Comparison of ENCODE assay signal across 29 cellular contexts in genomic region chr16:88589441-88589840, GRCh38. TPM values are rescaled to one million over a fixed set of nuclear protein-coding genes. Genes with fewer than 3 reads are reported as not detected.
DNase-seq lines count a peak whose midpoint lies in the region; ATAC-seq, FAIRE-seq and TF ChIP-seq lines count a peak whose summit lies in the region.
"Had no signal": no experiment of that assay in that cellular context is flagged by ENCODE, and none has a peak within 500 bp of the region (broad histone marks: within the 10 kb centered on the region; RNA-seq: fewer than 3 reads in every experiment).

No MANE protein-coding gene starts in this region.

- 93% methylated on average over 11 of the region's 11 CpGs for WGBS in HepG2 (ENCODE audit: low lambda C conversion rate)
- 70% methylated on average over 9 of the region's 11 CpGs for WGBS in right lobe of liver (ENCODE audit: insufficient coverage, low coverage, low lambda C conversion rate, missing lambda C conversion rate)

- TF ChIP-seq POLR2A in HepG2 (IDR thresholded peaks at IDR 0.05; ENCODE audit: insufficient read depth in 1 of 2, low read depth in 2 of 2, low read length in 2 of 2) (no peak), right lobe of liver (IDR thresholded peaks at IDR 0.05) (no peak)

- H3K79me2 ChIP-seq in HepG2 (ENCODE audit: insufficient read depth, low read length), result peaks cover 20% of the 10 kb centered on the region

- TF ChIP-seq CTCF in HepG2 (CRISPR knock-in tag; IDR thresholded peaks at IDR 0.05) (no peak), right lobe of liver (IDR thresholded peaks at IDR 0.05) (no peak)

- POLR2A ChIA-PET in HepG2 (lab: Yijun Ruan, JAX), result no interaction called here

- H3K27me3 ChIP-seq in HepG2 (ENCODE audit: control insufficient read depth in 1 of 2, insufficient read depth in 2 of 2, low read length in 2 of 2) (no peaks in the 10 kb centered on the region), right lobe of liver (no peaks in the 10 kb centered on the region)
- H3K27me3 ChIP-seq: body of pancreas, neutrophil, stomach, tibial nerve had no signal

- DNase-seq in HepG2 (ENCODE audit: low spot score), result no peak
- DNase-seq in right lobe of liver, result no peak
- peak; percentile 27 for DNase-seq in T-helper 2 cell treated with Interferon-gamma antibody and Interleukin-4, amounts not matched to agents 5 μg/mL and 100 μg/mL, for 36 hours (ENCODE audit: low spot score)
- DNase-seq in activated T-helper 2 cell treated with anti-CD3 and anti-CD28 coated beads, Interferon-gamma antibody, Interleukin-2, Interleukin-4, amounts not matched to agents 10 μg/mL and 5 μg/mL and 100 μg/mL, durations not matched to agents 14 hours and 24 hours and 36 hours (ENCODE audit: low spot score), result no peak
- no peak for DNase-seq in stimulated activated effector memory CD8-positive, alpha-beta T cell treated with anti-CD3 and anti-CD28 coated beads, Interleukin-12 subunit alpha, Interleukin-12 subunit beta, amount 100 ng/mL, for 72 hours (ENCODE audit: low spot score in 2 of 2)
- DNase-seq: activated CD8-positive, alpha-beta memory T cell treated with anti-CD3 and anti-CD28 coated beads, Interleukin-2, amount 50 U/mL, for 4 hours; body of pancreas; DMS79; erythroblast; foreskin melanocyte; hippocampal formation; MM.1S; mucosa of descending colon; NCI-H1436 treated with DMSO at 0.1 percent for 48 hours; NCI-H2171 treated with DMSO at 0.1 percent for 48 hours; NCI-H526; stimulated activated CD4-positive, alpha-beta T cell treated with anti-CD3 and anti-CD28 coated beads, Interleukin-1b, Interleukin-23, amount 100 ng/mL, for 48 hours; stomach; WERI-Rb-1 had no signal

- H3K4me2 ChIP-seq in HepG2 (ENCODE audit: low read depth, low read length), result no peak overlapping the region

- H3K27ac ChIP-seq in HepG2 (ENCODE audit: extremely low read length, insufficient read depth, low read length) (no peak overlapping the region), right lobe of liver (no peak overlapping the region)
- H3K27ac ChIP-seq: body of pancreas, neutrophil, stomach, tibial nerve, WERI-Rb-1 had no signal

- H3K4me1 Mint-ChIP-seq in T-helper 2 cell treated with Interferon-gamma antibody and Interleukin-4, amounts not matched to agents 5 μg/mL and 100 μg/mL, for 36 hours (ENCODE audit: low read depth), result peaks cover 55% of the 10 kb centered on the region
- H3K4me1 Mint-ChIP-seq in activated T-helper 2 cell treated with anti-CD3 and anti-CD28 coated beads, Interferon-gamma antibody, Interleukin-2, Interleukin-4, amounts not matched to agents 10 μg/mL and 5 μg/mL and 100 μg/mL, durations not matched to agents 14 hours and 24 hours and 36 hours (ENCODE audit: low read depth), result peaks cover 52% of the 10 kb centered on the region
- H3K4me1 Mint-ChIP-seq in stimulated activated effector memory CD8-positive, alpha-beta T cell treated with anti-CD3 and anti-CD28 coated beads, Interleukin-12 subunit alpha, Interleukin-12 subunit beta, amount 100 ng/mL, for 72 hours, result peaks cover 61% of the 10 kb centered on the region

- intact Hi-C loops in HepG2 (cut with micrococcal nuclease; ENCODE audit: unreplicated experiment), result no loop called here
- intact Hi-C loops in right lobe of liver (cut with DNase I), result no loop called here
- intact Hi-C loops in activated T-helper 2 cell treated with anti-CD3 and anti-CD28 coated beads, Interferon-gamma antibody, Interleukin-2, Interleukin-4, amounts not matched to agents 10 μg/mL and 5 μg/mL and 100 μg/mL, durations not matched to agents 14 hours and 24 hours and 36 hours (cut with micrococcal nuclease), result no loop called here

- no peak overlapping the region for H3K9ac ChIP-seq in HepG2 (ENCODE audit: insufficient read depth, low read depth, low read length)

- no peak for TF ChIP-seq RAD21 in HepG2 (CRISPR knock-in tag; IDR thresholded peaks at IDR 0.05)

- no peaks in the 10 kb centered on the region; the same call in 1 of the 2 replicates for H4K20me1 ChIP-seq in HepG2 (ENCODE audit: insufficient read depth, low read length)

- H3K4me3 ChIP-seq in HepG2 (replicated peaks in 1 of 3; ENCODE audit: insufficient read depth in 1 of 3, low read depth in 2 of 3, low read length in 3 of 3) (no peak overlapping the region), right lobe of liver (no peak overlapping the region)
- H3K4me3 ChIP-seq: body of pancreas, mucosa of descending colon, skin epidermis, stomach, tibial nerve had no signal

- H3K9me3 ChIP-seq in HepG2 (ENCODE audit: low read length), result no peaks in the 10 kb centered on the region
- no peaks in the 10 kb centered on the region for H3K9me3 ChIP-seq in right lobe of liver
- H3K9me3 ChIP-seq: body of pancreas, mucosa of descending colon, neutrophil, stomach, tibial nerve had no signal

- H3K27me3 Mint-ChIP-seq in T-helper 2 cell treated with Interferon-gamma antibody and Interleukin-4, amounts not matched to agents 5 μg/mL and 100 μg/mL, for 36 hours (ENCODE audit: low read depth), result no peaks in the 10 kb centered on the region
- H3K27me3 Mint-ChIP-seq in activated T-helper 2 cell treated with anti-CD3 and anti-CD28 coated beads, Interferon-gamma antibody, Interleukin-2, Interleukin-4, amounts not matched to agents 10 μg/mL and 5 μg/mL and 100 μg/mL, durations not matched to agents 14 hours and 24 hours and 36 hours (ENCODE audit: low read depth), result no peaks in the 10 kb centered on the region

- H3K4me1 ChIP-seq in HepG2 (ENCODE audit: insufficient read depth, low read length) (no peaks in the 10 kb centered on the region), right lobe of liver (no peaks in the 10 kb centered on the region)
- H3K4me1 ChIP-seq: body of pancreas had no signal

- no peak for TF ChIP-seq EP300 in HepG2 (IDR thresholded peaks at IDR 0.05; ENCODE audit: low read depth in 2 of 2, low read length in 2 of 2)
- no peak for TF ChIP-seq EP300 in HepG2 (CRISPR knock-in tag; IDR thresholded peaks at IDR 0.05; ENCODE audit: borderline replicate concordance)

- H3K27ac Mint-ChIP-seq in T-helper 2 cell treated with Interferon-gamma antibody and Interleukin-4, amounts not matched to agents 5 μg/mL and 100 μg/mL, for 36 hours, result peak overlapping the region; percentile 90
- peak overlapping the region; percentile 83 for H3K27ac Mint-ChIP-seq in activated T-helper 2 cell treated with anti-CD3 and anti-CD28 coated beads, Interferon-gamma antibody, Interleukin-2, Interleukin-4, amounts not matched to agents 10 μg/mL and 5 μg/mL and 100 μg/mL, durations not matched to agents 14 hours and 24 hours and 36 hours
- peak overlapping the region; percentile 88 for H3K27ac Mint-ChIP-seq in stimulated activated effector memory CD8-positive, alpha-beta T cell treated with anti-CD3 and anti-CD28 coated beads, Interleukin-12 subunit alpha, Interleukin-12 subunit beta, amount 100 ng/mL, for 72 hours

- CTCF ChIA-PET in HepG2 (lab: Yijun Ruan, JAX; ENCODE audit: low intra/inter-chr PET ratio, low total read pairs), result no interaction called here

- no peak for FAIRE-seq in HepG2 (lab: Jason Lieb, UNC)
- FAIRE-seq: islet of Langerhans had no signal

- H2AFZ ChIP-seq in HepG2 (ENCODE audit: low read length), result no peak overlapping the region

- H3K36me3 ChIP-seq in HepG2 (replicated peaks in 1 of 2; ENCODE audit: control insufficient read depth in 1 of 2, insufficient read depth in 2 of 2, low read length in 2 of 2) (peaks cover 47 to 76% of the 10 kb centered on the region in 2 experiments), right lobe of liver (peaks cover 0 to 36% (median 13%) of the 10 kb centered on the region in 4 donors)
- H3K36me3 ChIP-seq: WERI-Rb-1 had no signal

- in situ Hi-C loops in HepG2 (cut with HindIII; ENCODE audit: extremely low pct_ligation_motif_present, low pct_unique_long_range_greater_than_20kb), result no loop called here

- peak overlapping the region; percentile 60 for H3K4me3 Mint-ChIP-seq in T-helper 2 cell treated with Interferon-gamma antibody and Interleukin-4, amounts not matched to agents 5 μg/mL and 100 μg/mL, for 36 hours
- H3K4me3 Mint-ChIP-seq in activated T-helper 2 cell treated with anti-CD3 and anti-CD28 coated beads, Interferon-gamma antibody, Interleukin-2, Interleukin-4, amounts not matched to agents 10 μg/mL and 5 μg/mL and 100 μg/mL, durations not matched to agents 14 hours and 24 hours and 36 hours (ENCODE audit: low read depth), result peak overlapping the region; percentile 5
- peak overlapping the region; percentile 14 for H3K4me3 Mint-ChIP-seq in stimulated activated effector memory CD8-positive, alpha-beta T cell treated with anti-CD3 and anti-CD28 coated beads, Interleukin-12 subunit alpha, Interleukin-12 subunit beta, amount 100 ng/mL, for 72 hours
- H3K4me3 Mint-ChIP-seq: CD8-positive, alpha-beta T cell had no signal

- ATAC-seq in HepG2 (no peak), right lobe of liver (no peak), HG02642 (IDR thresholded peaks at IDR 0.05; ENCODE audit: poor library complexity, unreplicated experiment) (no peak), GM18873 (IDR thresholded peaks at IDR 0.05; ENCODE audit: low FRiP score, unreplicated experiment) (no peak)
- peak; percentile 27 for ATAC-seq in stimulated activated effector memory CD8-positive, alpha-beta T cell treated with anti-CD3 and anti-CD28 coated beads, Interleukin-12 subunit alpha, Interleukin-12 subunit beta, amount 100 ng/mL, for 72 hours
- ATAC-seq: body of pancreas; CD8-positive, alpha-beta T cell; mucosa of descending colon had no signal

- TSS peak; percentile 25 for BruUV-seq in HepG2 (replicated peaks; lab: Mats Ljungman, UMichigan)

- no peaks in the 10 kb centered on the region for H3K9me3 Mint-ChIP-seq in T-helper 2 cell treated with Interferon-gamma antibody and Interleukin-4, amounts not matched to agents 5 μg/mL and 100 μg/mL, for 36 hours
- H3K9me3 Mint-ChIP-seq in activated T-helper 2 cell treated with anti-CD3 and anti-CD28 coated beads, Interferon-gamma antibody, Interleukin-2, Interleukin-4, amounts not matched to agents 10 μg/mL and 5 μg/mL and 100 μg/mL, durations not matched to agents 14 hours and 24 hours and 36 hours, result no peaks in the 10 kb centered on the region
- H3K9me3 Mint-ChIP-seq in stimulated activated effector memory CD8-positive, alpha-beta T cell treated with anti-CD3 and anti-CD28 coated beads, Interleukin-12 subunit alpha, Interleukin-12 subunit beta, amount 100 ng/mL, for 72 hours, result no peaks in the 10 kb centered on the region
- H3K9me3 Mint-ChIP-seq: CD8-positive, alpha-beta T cell had no signal

- H3K36me3 Mint-ChIP-seq in T-helper 2 cell treated with Interferon-gamma antibody and Interleukin-4, amounts not matched to agents 5 μg/mL and 100 μg/mL, for 36 hours (ENCODE audit: low read depth), result peaks cover 62% of the 10 kb centered on the region
- H3K36me3 Mint-ChIP-seq in activated T-helper 2 cell treated with anti-CD3 and anti-CD28 coated beads, Interferon-gamma antibody, Interleukin-2, Interleukin-4, amounts not matched to agents 10 μg/mL and 5 μg/mL and 100 μg/mL, durations not matched to agents 14 hours and 24 hours and 36 hours (ENCODE audit: low read depth), result peaks cover 73% of the 10 kb centered on the region
- H3K36me3 Mint-ChIP-seq in stimulated activated effector memory CD8-positive, alpha-beta T cell treated with anti-CD3 and anti-CD28 coated beads, Interleukin-12 subunit alpha, Interleukin-12 subunit beta, amount 100 ng/mL, for 72 hours, result peaks cover 92% of the 10 kb centered on the region

RNA-seq across cellular contexts. Expression of gene ZC3H18, which starts 19.2 kb away (rescaled TPM):
- total RNA-seq in HepG2 (2016; rRNA removed; fragmentation: Illumina TruSeq; extraction: Trizol) (19.7 and 27.4 TPM in 2 replicates), right lobe of liver (10 to 100 TPM in 5 of 6 experiments, 1 to 10 TPM in 1; 8.7 to 22.8 (median 16.4) TPM)
- 19.4 and 24.7 TPM in 2 replicates for total RNA-seq in HepG2 (2016; cell fraction: cytosol; rRNA removed; fragmentation: Illumina TruSeq; extraction: Trizol; ENCODE audit: low read depth)
- total RNA-seq in HepG2 (2016; cell fraction: insoluble cytoplasmic fraction; rRNA removed; fragmentation: Illumina TruSeq; extraction: Trizol), result 14.3 and 27.1 TPM in 2 replicates
- total RNA-seq in HepG2 (2016; cell fraction: membrane; rRNA removed; fragmentation: Illumina TruSeq; extraction: Trizol), result 13.2 and 13.7 TPM in 2 replicates
- total RNA-seq in HepG2 (2016; cell fraction: nucleus; rRNA removed; fragmentation: Illumina TruSeq; extraction: Trizol), result 23.0 and 25.0 TPM in 2 replicates
- 11.2 and 12.7 TPM in 2 replicates for polyA plus RNA-seq in HepG2 (2011; rRNA removed)
- 5.1 and 6.6 TPM in 2 replicates for polyA plus RNA-seq in HepG2 (2011; cell fraction: cytosol; rRNA removed)
- polyA plus RNA-seq in HepG2 (2011; cell fraction: nucleus; rRNA removed), result 52.8 and 62.1 TPM in 2 replicates
- 25.6 and 26.4 TPM in 2 replicates for polyA plus RNA-seq in HepG2 (2012)
- 2.5 and 2.8 TPM in 2 replicates for polyA plus RNA-seq in HepG2 (2016; cell fraction: cytosol; fragmentation: Illumina TruSeq; extraction: Trizol; ENCODE audit: low read depth)
- polyA plus RNA-seq in HepG2 (2016; cell fraction: insoluble cytoplasmic fraction; fragmentation: Illumina TruSeq; extraction: Trizol; ENCODE audit: low read depth), result 25.5 and 39.1 TPM in 2 replicates
- polyA plus RNA-seq in HepG2 (2016; cell fraction: membrane; fragmentation: Illumina TruSeq; extraction: Trizol; ENCODE audit: low read depth), result 6.0 and 7.1 TPM in 2 replicates
- polyA plus RNA-seq in HepG2 (2016; cell fraction: nucleus; fragmentation: Illumina TruSeq; extraction: Trizol; ENCODE audit: insufficient read depth, low read depth), result 81.5 and 103 TPM in 2 replicates
- polyA minus RNA-seq in HepG2 (2011; rRNA and poly(A)+ RNA removed; ENCODE audit: low replicate concordance), result 8.7 and 11.6 TPM in 2 replicates
- polyA minus RNA-seq in HepG2 (2011; cell fraction: cytosol; rRNA and poly(A)+ RNA removed), result 9.7 and 11.0 TPM in 2 replicates
- polyA minus RNA-seq in HepG2 (2011; cell fraction: nucleus; rRNA and poly(A)+ RNA removed), result 21.3 and 25.5 TPM in 2 replicates
- total RNA-seq in activated T-helper 2 cell treated with anti-CD3 and anti-CD28 coated beads, Interferon-gamma antibody, Interleukin-2, Interleukin-4, amounts not matched to agents 10 μg/mL and 5 μg/mL and 100 μg/mL, durations not matched to agents 14 hours and 24 hours and 36 hours, result 93.9 and 101 TPM in 2 replicates

RNA-seq across cellular contexts. Expression of gene IL17C, which starts 48.9 kb away (rescaled TPM):
- total RNA-seq in HepG2 (2016; rRNA removed; fragmentation: Illumina TruSeq; extraction: Trizol) (not detected in 2 replicates), right lobe of liver (not detected)
- not detected in 2 replicates for total RNA-seq in HepG2 (2016; cell fraction: cytosol; rRNA removed; fragmentation: Illumina TruSeq; extraction: Trizol; ENCODE audit: low read depth)
- not detected in 2 replicates for total RNA-seq in HepG2 (2016; cell fraction: insoluble cytoplasmic fraction; rRNA removed; fragmentation: Illumina TruSeq; extraction: Trizol)
- not detected in 2 replicates for total RNA-seq in HepG2 (2016; cell fraction: membrane; rRNA removed; fragmentation: Illumina TruSeq; extraction: Trizol)
- not detected in 2 replicates for total RNA-seq in HepG2 (2016; cell fraction: nucleus; rRNA removed; fragmentation: Illumina TruSeq; extraction: Trizol)
- polyA plus RNA-seq in HepG2 (2011; rRNA removed), result not detected in 2 replicates
- polyA plus RNA-seq in HepG2 (2011; cell fraction: cytosol; rRNA removed), result not detected in 2 replicates
- polyA plus RNA-seq in HepG2 (2011; cell fraction: nucleus; rRNA removed), result not detected in 2 replicates
- polyA plus RNA-seq in HepG2 (2012), result not detected in 2 replicates
- polyA plus RNA-seq in HepG2 (2016; cell fraction: cytosol; fragmentation: Illumina TruSeq; extraction: Trizol; ENCODE audit: low read depth), result not detected in 2 replicates
- polyA plus RNA-seq in HepG2 (2016; cell fraction: insoluble cytoplasmic fraction; fragmentation: Illumina TruSeq; extraction: Trizol; ENCODE audit: low read depth), result not detected in 2 replicates
- polyA plus RNA-seq in HepG2 (2016; cell fraction: membrane; fragmentation: Illumina TruSeq; extraction: Trizol; ENCODE audit: low read depth), result not detected in 2 replicates
- not detected in 2 replicates for polyA plus RNA-seq in HepG2 (2016; cell fraction: nucleus; fragmentation: Illumina TruSeq; extraction: Trizol; ENCODE audit: insufficient read depth, low read depth)
- not detected in 2 replicates for polyA minus RNA-seq in HepG2 (2011; rRNA and poly(A)+ RNA removed; ENCODE audit: low replicate concordance)
- not detected in 2 replicates for polyA minus RNA-seq in HepG2 (2011; cell fraction: cytosol; rRNA and poly(A)+ RNA removed)
- polyA minus RNA-seq in HepG2 (2011; cell fraction: nucleus; rRNA and poly(A)+ RNA removed), result not detected in 2 replicates
- total RNA-seq in activated T-helper 2 cell treated with anti-CD3 and anti-CD28 coated beads, Interferon-gamma antibody, Interleukin-2, Interleukin-4, amounts not matched to agents 10 μg/mL and 5 μg/mL and 100 μg/mL, durations not matched to agents 14 hours and 24 hours and 36 hours, result not detected in 2 replicates
- total RNA-seq: body of pancreas, chondrocyte, liver, mucosa of descending colon, RPMI7951, tibial nerve had no signal
- polyA plus RNA-seq: liver had no signal

Comparison
In these comparisons a context has a peak if more than half of its experiments do, and no peak if none do; other contexts are left out.
1. H3K4me3 Mint-ChIP-seq: peak in every context shown above with its lines; median percentile 60 in T-helper 2 cell treated with Interferon-gamma antibody and Interleukin-4, amounts not matched to agents 5 μg/mL and 100 μg/mL, for 36 hours; 14 in stimulated activated effector memory CD8-positive, alpha-beta T cell treated with anti-CD3 and anti-CD28 coated beads, Interleukin-12 subunit alpha, Interleukin-12 subunit beta, amount 100 ng/mL, for 72 hours; 5 in activated T-helper 2 cell treated with anti-CD3 and anti-CD28 coated beads, Interferon-gamma antibody, Interleukin-2, Interleukin-4, amounts not matched to agents 10 μg/mL and 5 μg/mL and 100 μg/mL, durations not matched to agents 14 hours and 24 hours and 36 hours.